Comparison of ENCODE assay signal across 1 cellular context in the genomic region with DNA sequence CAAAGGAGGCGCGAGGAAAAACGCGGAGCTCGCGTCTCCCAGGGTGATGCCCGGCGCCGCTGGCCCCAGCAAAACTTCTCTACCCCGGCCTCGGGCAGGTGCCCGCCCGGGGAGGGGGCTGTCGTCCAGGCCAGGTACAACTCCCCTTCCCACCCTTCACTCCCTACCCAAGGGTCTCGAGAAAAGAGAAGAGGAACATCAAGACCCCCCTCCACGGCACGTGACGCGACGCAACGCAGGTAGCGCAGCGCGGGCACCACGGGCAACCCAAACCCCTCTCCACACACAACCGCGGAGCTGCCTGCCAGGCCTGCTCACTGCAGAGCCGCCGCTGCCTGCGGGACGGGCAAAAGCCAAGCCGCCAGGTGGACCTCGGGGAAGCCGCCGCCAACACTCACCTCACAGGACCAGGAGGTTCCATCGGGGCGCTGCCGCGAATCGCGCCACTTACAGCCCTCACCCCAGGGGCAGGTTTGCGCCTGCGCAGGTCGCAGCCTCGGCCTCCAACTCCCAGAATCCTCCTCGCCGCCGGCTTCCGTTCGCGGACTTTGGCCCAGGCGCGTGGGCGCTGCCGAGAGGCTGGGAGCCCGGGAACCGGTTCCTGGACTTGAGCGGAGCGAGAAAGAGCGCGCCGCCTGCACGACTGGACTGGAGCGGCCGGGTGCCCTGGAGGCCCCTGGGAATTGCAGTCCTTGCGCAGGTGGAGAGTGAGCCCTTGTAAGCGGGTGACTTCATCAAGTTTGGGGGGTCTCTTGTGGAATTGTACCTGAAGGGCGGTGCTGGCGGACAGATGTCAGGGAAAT.
TF ChIP-seq lines count a peak whose summit lies in the region.

A gene (minus strand): TSS at position 477 of the 803 bp plus-strand sequence. CDS start 56 bp downstream, at position 421.

TF ChIP-seq in HepG2, 621 proteins besides CTCF, POLR2A, EP300 and RAD21 (continued from another document and continues in another):
- TF ChIP-seq, protein P1, sequence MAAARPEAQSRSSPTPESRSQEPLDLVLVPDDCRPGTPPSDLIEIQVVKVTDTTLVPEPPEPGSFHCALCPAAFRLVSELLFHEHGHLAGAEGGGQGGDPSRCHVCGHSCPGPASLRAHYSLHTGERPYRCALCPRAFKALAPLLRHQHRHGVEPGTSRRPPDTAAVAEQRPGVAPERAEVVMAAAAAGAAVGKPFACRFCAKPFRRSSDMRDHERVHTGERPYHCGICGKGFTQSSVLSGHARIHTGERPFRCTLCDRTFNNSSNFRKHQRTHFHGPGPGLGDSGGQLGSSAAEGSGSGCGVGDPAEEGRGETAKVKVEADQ (CRISPR knock-in tag; IDR thresholded peaks at IDR 0.05; ENCODE audit: borderline replicate concordance) = no peak; the same call in 1 of the 2 replicates
- TF ChIP-seq TAF1 (CRISPR knock-in tag; IDR thresholded peaks at IDR 0.05) = peak; percentile 89
- peak; percentile 83 for TF ChIP-seq ZNF883 (CRISPR knock-in tag; IDR thresholded peaks at IDR 0.05; ENCODE audit: not compliant biosample characterization)
- TF ChIP-seq, protein P2, sequence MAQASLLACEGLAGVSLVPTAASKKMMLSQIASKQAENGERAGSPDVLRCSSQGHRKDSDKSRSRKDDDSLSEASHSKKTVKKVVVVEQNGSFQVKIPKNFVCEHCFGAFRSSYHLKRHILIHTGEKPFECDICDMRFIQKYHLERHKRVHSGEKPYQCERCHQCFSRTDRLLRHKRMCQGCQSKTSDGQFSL (CRISPR knock-in tag; IDR thresholded peaks at IDR 0.05) = no peak; the same call in 1 of the 2 replicates
- no peak for TF ChIP-seq RFX3 (CRISPR knock-in tag; IDR thresholded peaks at IDR 0.05)
- TF ChIP-seq ZNF383 (CRISPR knock-in tag; IDR thresholded peaks at IDR 0.05; ENCODE audit: borderline replicate concordance) = no peak
- TF ChIP-seq, protein P3, sequence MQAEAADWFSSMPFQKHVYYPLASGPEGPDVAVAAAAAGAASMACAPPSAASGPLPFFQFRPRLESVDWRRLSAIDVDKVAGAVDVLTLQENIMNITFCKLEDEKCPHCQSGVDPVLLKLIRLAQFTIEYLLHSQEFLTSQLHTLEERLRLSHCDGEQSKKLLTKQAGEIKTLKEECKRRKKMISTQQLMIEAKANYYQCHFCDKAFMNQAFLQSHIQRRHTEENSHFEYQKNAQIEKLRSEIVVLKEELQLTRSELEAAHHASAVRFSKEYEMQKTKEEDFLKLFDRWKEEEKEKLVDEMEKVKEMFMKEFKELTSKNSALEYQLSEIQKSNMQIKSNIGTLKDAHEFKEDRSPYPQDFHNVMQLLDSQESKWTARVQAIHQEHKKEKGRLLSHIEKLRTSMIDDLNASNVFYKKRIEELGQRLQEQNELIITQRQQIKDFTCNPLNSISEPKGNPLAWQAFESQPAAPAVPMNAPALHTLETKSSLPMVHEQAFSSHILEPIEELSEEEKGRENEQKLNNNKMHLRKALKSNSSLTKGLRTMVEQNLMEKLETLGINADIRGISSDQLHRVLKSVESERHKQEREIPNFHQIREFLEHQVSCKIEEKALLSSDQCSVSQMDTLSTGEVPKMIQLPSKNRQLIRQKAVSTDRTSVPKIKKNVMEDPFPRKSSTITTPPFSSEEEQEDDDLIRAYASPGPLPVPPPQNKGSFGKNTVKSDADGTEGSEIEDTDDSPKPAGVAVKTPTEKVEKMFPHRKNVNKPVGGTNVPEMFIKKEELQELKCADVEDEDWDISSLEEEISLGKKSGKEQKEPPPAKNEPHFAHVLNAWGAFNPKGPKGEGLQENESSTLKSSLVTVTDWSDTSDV (CRISPR knock-in tag; IDR thresholded peaks at IDR 0.05) = no peak; the same call in 1 of the 2 replicates
- TF ChIP-seq, protein P4, sequence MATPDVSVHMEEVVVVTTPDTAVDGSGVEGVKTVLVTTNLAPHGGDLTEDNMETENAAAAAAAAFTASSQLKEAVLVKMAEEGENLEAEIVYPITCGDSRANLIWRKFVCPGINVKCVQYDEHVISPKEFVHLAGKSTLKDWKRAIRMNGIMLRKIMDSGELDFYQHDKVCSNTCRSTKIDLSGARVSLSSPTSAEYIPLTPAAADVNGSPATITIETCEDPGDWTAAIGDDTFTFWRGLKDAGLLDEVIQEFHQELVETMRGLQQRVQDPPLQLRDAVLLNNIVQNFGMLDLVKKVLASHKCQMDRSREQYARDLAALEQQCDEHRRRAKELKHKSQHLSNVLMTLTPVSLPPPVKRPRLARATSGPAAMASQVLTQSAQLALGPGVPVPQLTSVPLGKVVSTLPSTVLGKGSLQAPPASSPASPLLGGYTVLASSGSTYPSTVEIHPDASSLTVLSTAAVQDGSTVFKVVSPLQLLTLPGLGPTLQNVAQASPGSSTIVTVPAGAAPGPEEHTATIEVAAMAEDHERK (CRISPR knock-in tag; IDR thresholded peaks at IDR 0.05; ENCODE audit: low read depth) = peak; percentile 52; the same call in 1 of the 2 replicates
- TF ChIP-seq TEAD2 (CRISPR knock-in tag; IDR thresholded peaks at IDR 0.05) = no peak
- TF ChIP-seq, protein P5, sequence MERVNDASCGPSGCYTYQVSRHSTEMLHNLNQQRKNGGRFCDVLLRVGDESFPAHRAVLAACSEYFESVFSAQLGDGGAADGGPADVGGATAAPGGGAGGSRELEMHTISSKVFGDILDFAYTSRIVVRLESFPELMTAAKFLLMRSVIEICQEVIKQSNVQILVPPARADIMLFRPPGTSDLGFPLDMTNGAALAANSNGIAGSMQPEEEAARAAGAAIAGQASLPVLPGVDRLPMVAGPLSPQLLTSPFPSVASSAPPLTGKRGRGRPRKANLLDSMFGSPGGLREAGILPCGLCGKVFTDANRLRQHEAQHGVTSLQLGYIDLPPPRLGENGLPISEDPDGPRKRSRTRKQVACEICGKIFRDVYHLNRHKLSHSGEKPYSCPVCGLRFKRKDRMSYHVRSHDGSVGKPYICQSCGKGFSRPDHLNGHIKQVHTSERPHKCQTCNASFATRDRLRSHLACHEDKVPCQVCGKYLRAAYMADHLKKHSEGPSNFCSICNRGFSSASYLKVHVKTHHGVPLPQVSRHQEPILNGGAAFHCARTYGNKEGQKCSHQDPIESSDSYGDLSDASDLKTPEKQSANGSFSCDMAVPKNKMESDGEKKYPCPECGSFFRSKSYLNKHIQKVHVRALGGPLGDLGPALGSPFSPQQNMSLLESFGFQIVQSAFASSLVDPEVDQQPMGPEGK (CRISPR knock-in tag; IDR thresholded peaks at IDR 0.05) = no peak
- peak; percentile 45 for TF ChIP-seq RBM39 (IDR thresholded peaks at IDR 0.05; ENCODE audit: low read depth, low read length, poor library complexity, severe bottlenecking)
- no peak; the same call in 1 of the 2 replicates for TF ChIP-seq NKX3-1 (CRISPR knock-in tag; IDR thresholded peaks at IDR 0.05)
- TF ChIP-seq, protein P6, sequence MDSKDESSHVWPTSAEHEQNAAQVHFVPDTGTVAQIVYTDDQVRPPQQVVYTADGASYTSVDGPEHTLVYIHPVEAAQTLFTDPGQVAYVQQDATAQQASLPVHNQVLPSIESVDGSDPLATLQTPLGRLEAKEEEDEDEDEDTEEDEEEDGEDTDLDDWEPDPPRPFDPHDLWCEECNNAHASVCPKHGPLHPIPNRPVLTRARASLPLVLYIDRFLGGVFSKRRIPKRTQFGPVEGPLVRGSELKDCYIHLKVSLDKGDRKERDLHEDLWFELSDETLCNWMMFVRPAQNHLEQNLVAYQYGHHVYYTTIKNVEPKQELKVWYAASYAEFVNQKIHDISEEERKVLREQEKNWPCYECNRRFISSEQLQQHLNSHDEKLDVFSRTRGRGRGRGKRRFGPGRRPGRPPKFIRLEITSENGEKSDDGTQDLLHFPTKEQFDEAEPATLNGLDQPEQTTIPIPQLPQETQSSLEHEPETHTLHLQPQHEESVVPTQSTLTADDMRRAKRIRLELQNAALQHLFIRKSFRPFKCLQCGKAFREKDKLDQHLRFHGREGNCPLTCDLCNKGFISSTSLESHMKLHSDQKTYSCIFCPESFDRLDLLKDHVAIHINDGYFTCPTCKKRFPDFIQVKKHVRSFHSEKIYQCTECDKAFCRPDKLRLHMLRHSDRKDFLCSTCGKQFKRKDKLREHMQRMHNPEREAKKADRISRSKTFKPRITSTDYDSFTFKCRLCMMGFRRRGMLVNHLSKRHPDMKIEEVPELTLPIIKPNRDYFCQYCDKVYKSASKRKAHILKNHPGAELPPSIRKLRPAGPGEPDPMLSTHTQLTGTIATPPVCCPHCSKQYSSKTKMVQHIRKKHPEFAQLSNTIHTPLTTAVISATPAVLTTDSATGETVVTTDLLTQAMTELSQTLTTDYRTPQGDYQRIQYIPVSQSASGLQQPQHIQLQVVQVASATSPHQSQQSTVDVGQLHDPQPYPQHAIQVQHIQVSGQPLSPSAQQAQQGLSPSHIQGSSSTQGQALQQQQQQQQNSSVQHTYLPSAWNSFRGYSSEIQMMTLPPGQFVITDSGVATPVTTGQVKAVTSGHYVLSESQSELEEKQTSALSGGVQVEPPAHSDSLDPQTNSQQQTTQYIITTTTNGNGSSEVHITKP (CRISPR knock-in tag; IDR thresholded peaks at IDR 0.05; ENCODE audit: low read depth) = peak; percentile 76; the same call in 1 of the 2 replicates
- no peak for TF ChIP-seq SRSF1 (optimal IDR thresholded peaks at IDR 0.05; ENCODE audit: low read depth, low read length)
- no peak for TF ChIP-seq MTF2 (CRISPR knock-in tag; IDR thresholded peaks at IDR 0.05; ENCODE audit: borderline replicate concordance)
- peak; percentile 99 for TF ChIP-seq HNF4A (CRISPR knock-in tag; IDR thresholded peaks at IDR 0.05)
- TF ChIP-seq, protein P7, sequence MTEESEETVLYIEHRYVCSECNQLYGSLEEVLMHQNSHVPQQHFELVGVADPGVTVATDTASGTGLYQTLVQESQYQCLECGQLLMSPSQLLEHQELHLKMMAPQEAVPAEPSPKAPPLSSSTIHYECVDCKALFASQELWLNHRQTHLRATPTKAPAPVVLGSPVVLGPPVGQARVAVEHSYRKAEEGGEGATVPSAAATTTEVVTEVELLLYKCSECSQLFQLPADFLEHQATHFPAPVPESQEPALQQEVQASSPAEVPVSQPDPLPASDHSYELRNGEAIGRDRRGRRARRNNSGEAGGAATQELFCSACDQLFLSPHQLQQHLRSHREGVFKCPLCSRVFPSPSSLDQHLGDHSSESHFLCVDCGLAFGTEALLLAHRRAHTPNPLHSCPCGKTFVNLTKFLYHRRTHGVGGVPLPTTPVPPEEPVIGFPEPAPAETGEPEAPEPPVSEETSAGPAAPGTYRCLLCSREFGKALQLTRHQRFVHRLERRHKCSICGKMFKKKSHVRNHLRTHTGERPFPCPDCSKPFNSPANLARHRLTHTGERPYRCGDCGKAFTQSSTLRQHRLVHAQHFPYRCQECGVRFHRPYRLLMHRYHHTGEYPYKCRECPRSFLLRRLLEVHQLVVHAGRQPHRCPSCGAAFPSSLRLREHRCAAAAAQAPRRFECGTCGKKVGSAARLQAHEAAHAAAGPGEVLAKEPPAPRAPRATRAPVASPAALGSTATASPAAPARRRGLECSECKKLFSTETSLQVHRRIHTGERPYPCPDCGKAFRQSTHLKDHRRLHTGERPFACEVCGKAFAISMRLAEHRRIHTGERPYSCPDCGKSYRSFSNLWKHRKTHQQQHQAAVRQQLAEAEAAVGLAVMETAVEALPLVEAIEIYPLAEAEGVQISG (CRISPR knock-in tag; IDR thresholded peaks at IDR 0.05) = peak; percentile 96
- 0 out of 2 replicates have a peak, but pooled peaks have one; percentile 57 for TF ChIP-seq NFATC3 (CRISPR knock-in tag; IDR thresholded peaks at IDR 0.05)
- TF ChIP-seq, protein P8, sequence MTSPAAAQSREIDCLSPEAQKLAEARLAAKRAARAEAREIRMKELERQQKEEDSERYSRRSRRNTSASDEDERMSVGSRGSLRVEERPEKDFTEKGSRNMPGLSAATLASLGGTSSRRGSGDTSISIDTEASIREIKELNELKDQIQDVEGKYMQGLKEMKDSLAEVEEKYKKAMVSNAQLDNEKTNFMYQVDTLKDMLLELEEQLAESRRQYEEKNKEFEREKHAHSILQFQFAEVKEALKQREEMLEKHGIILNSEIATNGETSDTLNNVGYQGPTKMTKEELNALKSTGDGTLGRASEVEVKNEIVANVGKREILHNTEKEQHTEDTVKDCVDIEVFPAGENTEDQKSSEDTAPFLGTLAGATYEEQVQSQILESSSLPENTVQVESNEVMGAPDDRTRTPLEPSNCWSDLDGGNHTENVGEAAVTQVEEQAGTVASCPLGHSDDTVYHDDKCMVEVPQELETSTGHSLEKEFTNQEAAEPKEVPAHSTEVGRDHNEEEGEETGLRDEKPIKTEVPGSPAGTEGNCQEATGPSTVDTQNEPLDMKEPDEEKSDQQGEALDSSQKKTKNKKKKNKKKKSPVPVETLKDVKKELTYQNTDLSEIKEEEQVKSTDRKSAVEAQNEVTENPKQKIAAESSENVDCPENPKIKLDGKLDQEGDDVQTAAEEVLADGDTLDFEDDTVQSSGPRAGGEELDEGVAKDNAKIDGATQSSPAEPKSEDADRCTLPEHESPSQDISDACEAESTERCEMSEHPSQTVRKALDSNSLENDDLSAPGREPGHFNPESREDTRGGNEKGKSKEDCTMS (CRISPR knock-in tag; conservative IDR thresholded peaks at IDR 0.05) = no peak
- TF ChIP-seq, protein P9, sequence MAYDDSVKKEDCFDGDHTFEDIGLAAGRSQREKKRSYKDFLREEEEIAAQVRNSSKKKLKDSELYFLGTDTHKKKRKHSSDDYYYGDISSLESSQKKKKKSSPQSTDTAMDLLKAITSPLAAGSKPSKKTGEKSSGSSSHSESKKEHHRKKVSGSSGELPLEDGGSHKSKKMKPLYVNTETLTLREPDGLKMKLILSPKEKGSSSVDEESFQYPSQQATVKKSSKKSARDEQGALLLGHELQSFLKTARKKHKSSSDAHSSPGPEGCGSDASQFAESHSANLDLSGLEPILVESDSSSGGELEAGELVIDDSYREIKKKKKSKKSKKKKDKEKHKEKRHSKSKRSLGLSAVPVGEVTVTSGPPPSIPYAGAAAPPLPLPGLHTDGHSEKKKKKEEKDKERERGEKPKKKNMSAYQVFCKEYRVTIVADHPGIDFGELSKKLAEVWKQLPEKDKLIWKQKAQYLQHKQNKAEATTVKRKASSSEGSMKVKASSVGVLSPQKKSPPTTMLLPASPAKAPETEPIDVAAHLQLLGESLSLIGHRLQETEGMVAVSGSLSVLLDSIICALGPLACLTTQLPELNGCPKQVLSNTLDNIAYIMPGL (CRISPR knock-in tag; IDR thresholded peaks at IDR 0.05; ENCODE audit: borderline replicate concordance in 1 of 2, low read depth in 1 of 2) = peak; percentile 72 to 84; a peak in 3 of 4 replicates
- peak; percentile 68; the same call in 1 of the 2 replicates for TF ChIP-seq KMT2B (CRISPR knock-in tag; IDR thresholded peaks at IDR 0.05)
- peak; percentile 74 for TF ChIP-seq CREM (IDR thresholded peaks at IDR 0.05)
- TF ChIP-seq CREM (CRISPR knock-in tag; IDR thresholded peaks at IDR 0.05) = no peak
- TF ChIP-seq, protein P10, sequence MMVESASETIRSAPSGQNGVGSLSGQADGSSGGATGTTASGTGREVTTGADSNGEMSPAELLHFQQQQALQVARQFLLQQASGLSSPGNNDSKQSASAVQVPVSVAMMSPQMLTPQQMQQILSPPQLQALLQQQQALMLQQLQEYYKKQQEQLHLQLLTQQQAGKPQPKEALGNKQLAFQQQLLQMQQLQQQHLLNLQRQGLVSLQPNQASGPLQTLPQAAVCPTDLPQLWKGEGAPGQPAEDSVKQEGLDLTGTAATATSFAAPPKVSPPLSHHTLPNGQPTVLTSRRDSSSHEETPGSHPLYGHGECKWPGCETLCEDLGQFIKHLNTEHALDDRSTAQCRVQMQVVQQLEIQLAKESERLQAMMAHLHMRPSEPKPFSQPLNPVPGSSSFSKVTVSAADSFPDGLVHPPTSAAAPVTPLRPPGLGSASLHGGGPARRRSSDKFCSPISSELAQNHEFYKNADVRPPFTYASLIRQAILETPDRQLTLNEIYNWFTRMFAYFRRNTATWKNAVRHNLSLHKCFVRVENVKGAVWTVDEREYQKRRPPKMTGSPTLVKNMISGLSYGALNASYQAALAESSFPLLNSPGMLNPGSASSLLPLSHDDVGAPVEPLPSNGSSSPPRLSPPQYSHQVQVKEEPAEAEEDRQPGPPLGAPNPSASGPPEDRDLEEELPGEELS (CRISPR knock-in tag; IDR thresholded peaks at IDR 0.05) = peak; percentile 49; the same call in 1 of the 2 replicates
- peak; percentile 34; the same call in 1 of the 2 replicates for TF ChIP-seq ZNF329 (CRISPR knock-in tag; IDR thresholded peaks at IDR 0.05; ENCODE audit: low read depth)
- TF ChIP-seq CENPX (CRISPR knock-in tag; IDR thresholded peaks at IDR 0.05) = no peak
